ENCODE assay signal across 8 cellular contexts in the genomic region with DNA sequence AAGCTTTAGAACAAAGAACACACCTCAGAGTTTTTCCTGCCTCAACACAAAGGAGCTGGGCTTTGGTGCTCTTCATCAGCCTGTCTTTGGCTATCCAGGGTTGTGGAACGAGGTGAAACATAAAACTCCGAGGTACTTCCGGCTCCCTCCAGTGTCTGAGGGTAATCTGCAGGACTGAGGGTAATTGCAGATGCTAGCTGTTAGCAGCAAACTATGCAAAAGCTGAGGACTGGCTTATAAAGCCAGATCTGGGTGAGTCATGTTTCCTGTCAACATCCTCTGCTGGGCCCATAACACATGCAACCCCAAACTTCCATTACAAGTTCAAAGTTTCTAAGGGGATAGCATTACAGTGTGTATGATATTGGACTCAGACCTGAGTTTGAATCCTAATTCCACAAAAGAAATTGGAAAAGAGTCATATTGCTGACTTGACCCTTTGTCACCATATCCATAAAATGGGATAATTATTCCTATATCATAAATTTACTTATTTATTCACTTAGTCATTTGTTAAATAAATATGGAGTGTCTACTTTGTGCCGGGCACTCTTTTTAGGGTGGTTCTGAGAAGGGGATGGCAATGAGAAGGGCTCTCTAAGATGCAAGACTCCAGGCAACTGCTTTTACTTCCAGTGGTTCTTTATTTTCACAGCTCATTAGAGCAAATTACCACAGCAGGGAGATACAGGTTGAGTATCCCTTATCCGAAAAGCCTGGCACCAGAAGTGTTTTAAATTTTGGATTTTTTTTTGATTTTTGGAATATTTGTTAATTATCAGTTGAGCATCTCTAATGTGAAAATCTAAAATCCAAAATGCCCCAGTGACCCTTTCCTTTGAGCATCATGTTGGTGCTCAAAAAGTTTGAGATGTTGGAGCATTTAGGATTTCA. TPM values are rescaled to one million over a fixed set of nuclear protein-coding genes. Genes with fewer than 3 reads are reported as not detected.
A peak's percentile ranks its signal among the peaks of the same experiment; 100 is the strongest.
DNase-seq lines count a peak whose midpoint lies in the region; ATAC-seq and TF ChIP-seq lines count a peak whose summit lies in the region.

No MANE protein-coding gene starts in this region.

- peak; percentile 15 for TF ChIP-seq CTCF in fibroblast of villous mesenchyme (IDR thresholded peaks at IDR 0.05; ENCODE audit: insufficient read depth, low read depth, low read length)

- peak; percentile 30 for ATAC-seq in HG02884 (IDR thresholded peaks at IDR 0.05; ENCODE audit: unreplicated experiment)

- H3K27ac ChIP-seq in rectal smooth muscle tissue (ENCODE audit: low read depth, low read length) = peak overlapping the region; percentile 50

- H3K9ac ChIP-seq in rectal smooth muscle tissue (ENCODE audit: low read length) = no peak overlapping the region

- peak overlapping the region; percentile 10 for H3K4me3 ChIP-seq in fibroblast of villous mesenchyme (ENCODE audit: low read depth, low read length)
- peak overlapping the region; percentile 35 for H3K4me3 ChIP-seq in rectal smooth muscle tissue (ENCODE audit: low read length)

- peak; percentile 13 for DNase-seq in NCI-H2227 (lab: John Stamatoyannopoulos, UW; ENCODE audit: unreplicated experiment)
- no peak for DNase-seq in NCI-H2227 treated with DMSO at 0.1 percent for 48 hours (lab: John Stamatoyannopoulos, UW)
- peak; percentile 91 for DNase-seq in OCI-M1 (lab: John Stamatoyannopoulos, UW)
- DNase-seq in activated T-helper 1 cell treated with anti-CD3 and anti-CD28 coated beads, Interleukin-2, amount 50 U/mL, for 16 hours (ENCODE audit: low read depth in 1 of 2, low spot score in 1 of 2) = peak; percentile 41 to 63
- DNase-seq in fibroblast of villous mesenchyme (ENCODE audit: low read depth) = peak; percentile 97
- no peak for DNase-seq in NCI-H774 (lab: John Stamatoyannopoulos, UW)

- no peaks in the 10 kb centered on the region for H3K27me3 ChIP-seq in rectal smooth muscle tissue (ENCODE audit: control insufficient read depth, insufficient read depth, low read length)

- no peaks in the 10 kb centered on the region for H3K36me3 ChIP-seq in rectal smooth muscle tissue (ENCODE audit: control insufficient read depth, insufficient read depth, low read length)

- peaks cover 10% of the 10 kb centered on the region for H3K4me1 ChIP-seq in rectal smooth muscle tissue (ENCODE audit: control insufficient read depth, insufficient read depth, low read length)

RNA-seq across cellular contexts. Expression of gene TRIM69, which starts 9.5 kb away (rescaled TPM):
- 6.4 and 13.4 TPM in 2 replicates for total RNA-seq in fibroblast of villous mesenchyme

RNA-seq across cellular contexts. Expression of gene B2M, which starts 15.5 kb away (rescaled TPM):
- total RNA-seq in fibroblast of villous mesenchyme = 2,255 and 2,821 TPM in 2 replicates

RNA-seq across cellular contexts. Expression of gene PATL2, which starts 15.7 kb away (rescaled TPM):
- total RNA-seq in fibroblast of villous mesenchyme = 0.86 and 0.97 TPM in 2 replicates

Comparison
In these comparisons a context has a peak if more than half of its experiments do, and no peak if none do; other contexts are left out.
1. DNase-seq: peak in NCI-H2227 (single experiment), OCI-M1 (single experiment), activated T-helper 1 cell treated with anti-CD3 and anti-CD28 coated beads, Interleukin-2, amount 50 U/mL, for 16 hours (2 of 2) and fibroblast of villous mesenchyme (single experiment); none in NCI-H2227 treated with DMSO at 0.1 percent for 48 hours (single experiment) and NCI-H774 (single experiment).